In the genomic region with DNA sequence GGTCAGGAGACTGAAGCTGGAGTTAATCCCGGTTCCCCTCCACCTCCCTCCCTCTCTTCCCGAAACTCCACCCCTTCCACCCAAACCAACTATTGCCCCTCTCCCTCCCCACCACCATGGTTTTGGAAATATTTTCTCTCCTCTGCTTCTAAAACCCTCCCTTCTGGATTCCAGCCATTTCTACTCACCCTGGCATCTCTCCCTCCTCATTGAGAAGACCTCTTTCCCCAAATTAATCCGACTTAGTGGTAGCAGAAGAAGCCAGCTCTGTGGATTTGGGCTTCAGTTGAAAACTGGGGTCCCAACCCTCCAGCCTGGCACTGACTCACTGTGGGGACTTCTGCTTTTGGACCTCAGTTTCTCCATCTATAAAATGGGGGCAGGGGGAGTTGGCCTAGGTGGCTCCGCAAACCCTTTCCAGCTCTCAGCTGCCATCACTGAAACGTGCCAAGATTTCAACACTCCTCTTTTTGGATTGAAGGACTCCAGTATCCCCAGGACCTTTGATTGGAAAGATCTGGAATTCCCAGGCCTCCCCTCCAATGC, we compare ENCODE assay signal across 23 cellular contexts. TPM values are rescaled to one million over a fixed set of nuclear protein-coding genes. Genes with fewer than 3 reads are reported as not detected.
DNase-seq lines count a peak whose midpoint lies in the region; ATAC-seq and TF ChIP-seq lines count a peak whose summit lies in the region.
"Had no signal": no experiment of that assay in that cellular context is flagged by ENCODE, and none has a peak within 500 bp of the region (broad histone marks: within the 10 kb centered on the region; RNA-seq: fewer than 3 reads in every experiment).

No MANE protein-coding gene starts in this region.

- H3K4me2 ChIP-seq in mammary epithelial cell (ENCODE audit: insufficient read depth, low read depth, low read length), result no peak overlapping the region
- H3K4me2 ChIP-seq: hepatocyte had no signal

- H3K27ac ChIP-seq in breast epithelium, result peak overlapping the region in 1 of 2 donors; percentile 68
- H3K27ac ChIP-seq in mammary epithelial cell (ENCODE audit: insufficient read depth, low read depth, low read length), result no peak overlapping the region
- H3K27ac ChIP-seq in lower lobe of right lung, result peak overlapping the region; percentile 38
- H3K27ac ChIP-seq in thoracic aorta, result peak overlapping the region in 1 of 2 donors; percentile 27
- H3K27ac ChIP-seq: hepatocyte had no signal

- no peak for ATAC-seq in lower lobe of right lung
- ATAC-seq in thoracic aorta (ENCODE audit: insufficient number of reproducible peaks, low FRiP score, low read depth), result no peak
- no peak for ATAC-seq in GM18909 (IDR thresholded peaks at IDR 0.05; ENCODE audit: poor library complexity, unreplicated experiment)
- ATAC-seq: activated CD4-positive, alpha-beta T cell treated with anti-CD3 and anti-CD28 coated beads for 36 hours; effector memory CD8-positive, alpha-beta T cell; stimulated activated effector memory CD8-positive, alpha-beta T cell treated with anti-CD3 and anti-CD28 coated beads, Interleukin-12 subunit alpha, Interleukin-12 subunit beta, amount 100 ng/mL, for 72 hours had no signal

- no TSS peak for BruUV-seq in mammary epithelial cell (replicated peaks; lab: Mats Ljungman, UMichigan)

- dilution Hi-C loops in mammary epithelial cell (cut with HindIII; ENCODE audit: low sequenced_read_pairs), result no loop called here

- H3K36me3 Mint-ChIP-seq in dendritic cell treated with granulocyte-macrophage colony-stimulating factor and Interleukin-4, amounts not matched to agents 40 ng/mL and 50 ng/mL, for 4 days (ENCODE audit: low read depth), result no peaks in the 10 kb centered on the region
- H3K36me3 Mint-ChIP-seq in activated T-helper 2 cell treated with anti-CD3 and anti-CD28 coated beads, Interferon-gamma antibody, Interleukin-2, Interleukin-4, amounts not matched to agents 10 μg/mL and 5 μg/mL and 100 μg/mL, durations not matched to agents 14 hours and 24 hours and 36 hours (ENCODE audit: low read depth), result no peaks in the 10 kb centered on the region
- H3K36me3 Mint-ChIP-seq: stimulated activated effector memory CD8-positive, alpha-beta T cell treated with anti-CD3 and anti-CD28 coated beads, Interleukin-12 subunit alpha, Interleukin-12 subunit beta, amount 100 ng/mL, for 72 hours had no signal

- H3K36me3 ChIP-seq in breast epithelium, result no peaks in the 10 kb centered on the region
- H3K36me3 ChIP-seq in mammary epithelial cell (ENCODE audit: insufficient read depth, low read length), result no peaks in the 10 kb centered on the region
- H3K36me3 ChIP-seq in lower lobe of right lung, result no peaks in the 10 kb centered on the region
- H3K36me3 ChIP-seq in thoracic aorta, result no peaks in the 10 kb centered on the region

- no peak overlapping the region for H3K9ac ChIP-seq in mammary epithelial cell (ENCODE audit: insufficient read depth, low read length)

- DNase-seq in breast epithelium (ENCODE audit: low spot score in 2 of 2) (no peak), mammary epithelial cell (no peak), lower lobe of right lung (no peak), thoracic aorta (ENCODE audit: low spot score) (no peak), Kasumi-1 (lab: John Stamatoyannopoulos, UW) (no peak)
- no peak for DNase-seq in activated T-helper 2 cell treated with anti-CD3 and anti-CD28 coated beads, Interferon-gamma antibody, Interleukin-2, Interleukin-4, amounts not matched to agents 10 μg/mL and 5 μg/mL and 100 μg/mL, durations not matched to agents 14 hours and 24 hours and 36 hours (ENCODE audit: low spot score)
- DNase-seq: 8988T; activated CD4-positive, alpha-beta T cell treated with anti-CD3 and anti-CD28 coated beads for 36 hours; activated effector memory CD4-positive, alpha-beta T cell treated with Interleukin-2 at 50 U/mL for 16 hours; amniotic stem cell; effector memory CD8-positive, alpha-beta T cell; GOT3; islet precursor cell; midbrain; NCI-H1417 treated with DMSO at 0.1 percent for 48 hours; NCI-H526 treated with DMSO at 0.1 percent for 48 hours; nephron progenitor cell; stimulated activated CD4-positive, alpha-beta T cell treated with anti-CD3 and anti-CD28 coated beads, Interleukin-15, amount 100 ng/mL, for 24 hours had no signal

- in situ Hi-C loops in mammary epithelial cell (cut with MboI; ENCODE audit: low sequenced_read_pairs in 2 of 2), result no loop called here

- TF ChIP-seq POLR2A in breast epithelium (IDR thresholded peaks at IDR 0.05), result no peak

- TF ChIP-seq CTCF in breast epithelium (IDR thresholded peaks at IDR 0.05) (no peak), mammary epithelial cell (conservative IDR thresholded peaks at IDR 0.05 in 1 of 2, IDR thresholded peaks at IDR 0.05 in 1 of 2; ENCODE audit: extremely low read depth in 1 of 2, insufficient read depth in 1 of 2, low read depth in 1 of 2, low read length in 2 of 2) (no peak), lower lobe of right lung (IDR thresholded peaks at IDR 0.05) (no peak), thoracic aorta (IDR thresholded peaks at IDR 0.05) (no peak)

- WGBS in mammary epithelial cell (ENCODE audit: low coverage, missing lambda C conversion rate), result 49% methylated on average over 4 of the region's 5 CpGs

- H2AFZ ChIP-seq in mammary epithelial cell (ENCODE audit: low read depth, low read length), result no peak overlapping the region
- H2AFZ ChIP-seq: hepatocyte had no signal

- no peaks in the 10 kb centered on the region for H4K20me1 ChIP-seq in mammary epithelial cell (ENCODE audit: insufficient read depth, low read length)

- no peaks in the 10 kb centered on the region for H3K9me3 Mint-ChIP-seq in dendritic cell treated with granulocyte-macrophage colony-stimulating factor and Interleukin-4, amounts not matched to agents 40 ng/mL and 50 ng/mL, for 4 days
- H3K9me3 Mint-ChIP-seq in activated T-helper 2 cell treated with anti-CD3 and anti-CD28 coated beads, Interferon-gamma antibody, Interleukin-2, Interleukin-4, amounts not matched to agents 10 μg/mL and 5 μg/mL and 100 μg/mL, durations not matched to agents 14 hours and 24 hours and 36 hours, result no peaks in the 10 kb centered on the region
- H3K9me3 Mint-ChIP-seq: central memory CD8-positive, alpha-beta T cell; effector memory CD8-positive, alpha-beta T cell; stimulated activated effector memory CD8-positive, alpha-beta T cell treated with anti-CD3 and anti-CD28 coated beads, Interleukin-12 subunit alpha, Interleukin-12 subunit beta, amount 100 ng/mL, for 72 hours had no signal

- H3K4me1 Mint-ChIP-seq in dendritic cell treated with granulocyte-macrophage colony-stimulating factor and Interleukin-4, amounts not matched to agents 40 ng/mL and 50 ng/mL, for 4 days (ENCODE audit: low read depth), result peaks cover 42% of the 10 kb centered on the region
- H3K4me1 Mint-ChIP-seq in activated T-helper 2 cell treated with anti-CD3 and anti-CD28 coated beads, Interferon-gamma antibody, Interleukin-2, Interleukin-4, amounts not matched to agents 10 μg/mL and 5 μg/mL and 100 μg/mL, durations not matched to agents 14 hours and 24 hours and 36 hours (ENCODE audit: low read depth), result peaks cover 18% of the 10 kb centered on the region

- H3K4me1 ChIP-seq in breast epithelium (no peaks in the 10 kb centered on the region), mammary epithelial cell (ENCODE audit: insufficient read depth, low read length) (no peaks in the 10 kb centered on the region), lower lobe of right lung (peaks cover 41% of the 10 kb centered on the region), thoracic aorta (ENCODE audit: control insufficient read depth in 1 of 2, low read depth in 2 of 2) (peaks cover 12 to 28% of the 10 kb centered on the region in 2 donors)

- H3K79me2 ChIP-seq in mammary epithelial cell (ENCODE audit: insufficient read depth, low read length), result no peaks in the 10 kb centered on the region
- H3K79me2 ChIP-seq: hepatocyte had no signal

- H3K4me3 ChIP-seq in breast epithelium (peak overlapping the region in 2 of 3 donors; percentile 47 to 62), mammary epithelial cell (replicated peaks in 1 of 3; ENCODE audit: insufficient read depth in 1 of 3, low read depth in 2 of 3, low read length in 3 of 3) (no peak overlapping the region), lower lobe of right lung (peak overlapping the region; percentile 61), thoracic aorta (peak overlapping the region; percentile 56)
- H3K4me3 ChIP-seq: hepatocyte had no signal

- CTCF ChIA-PET in mammary epithelial cell (lab: Charles Lee; ENCODE audit: low non-redundant PET), result no interaction called here

- H3K4me3 Mint-ChIP-seq in dendritic cell treated with granulocyte-macrophage colony-stimulating factor and Interleukin-4, amounts not matched to agents 40 ng/mL and 50 ng/mL, for 4 days, result peak overlapping the region; percentile 24
- no peak overlapping the region for H3K4me3 Mint-ChIP-seq in activated T-helper 2 cell treated with anti-CD3 and anti-CD28 coated beads, Interferon-gamma antibody, Interleukin-2, Interleukin-4, amounts not matched to agents 10 μg/mL and 5 μg/mL and 100 μg/mL, durations not matched to agents 14 hours and 24 hours and 36 hours (ENCODE audit: low read depth)
- H3K4me3 Mint-ChIP-seq: activated CD4-positive, alpha-beta T cell treated with anti-CD3 and anti-CD28 coated beads for 36 hours; central memory CD8-positive, alpha-beta T cell; effector memory CD8-positive, alpha-beta T cell; stimulated activated effector memory CD8-positive, alpha-beta T cell treated with anti-CD3 and anti-CD28 coated beads, Interleukin-12 subunit alpha, Interleukin-12 subunit beta, amount 100 ng/mL, for 72 hours had no signal

- H3K9me3 ChIP-seq in breast epithelium, result no peaks in the 10 kb centered on the region
- no peaks in the 10 kb centered on the region for H3K9me3 ChIP-seq in mammary epithelial cell (replicated peaks; ENCODE audit: insufficient read depth, low read length)
- no peaks in the 10 kb centered on the region for H3K9me3 ChIP-seq in lower lobe of right lung
- H3K9me3 ChIP-seq in thoracic aorta, result no peaks in the 10 kb centered on the region

- intact Hi-C loops in breast epithelium (cut with DNase I; ENCODE audit: low total_unique reads), result no loop called here
- intact Hi-C loops in mammary epithelial cell (cut with micrococcal nuclease), result no loop called here
- intact Hi-C loops in dendritic cell treated with granulocyte-macrophage colony-stimulating factor and Interleukin-4, amounts not matched to agents 40 ng/mL and 50 ng/mL, for 4 days (cut with micrococcal nuclease), result no loop called here
- intact Hi-C loops in lower lobe of right lung (cut with DNase I), result no loop called here
- intact Hi-C loops in activated T-helper 2 cell treated with anti-CD3 and anti-CD28 coated beads, Interferon-gamma antibody, Interleukin-2, Interleukin-4, amounts not matched to agents 10 μg/mL and 5 μg/mL and 100 μg/mL, durations not matched to agents 14 hours and 24 hours and 36 hours (cut with micrococcal nuclease), result no loop called here

- H3K27me3 Mint-ChIP-seq in dendritic cell treated with granulocyte-macrophage colony-stimulating factor and Interleukin-4, amounts not matched to agents 40 ng/mL and 50 ng/mL, for 4 days, result peaks cover 87% of the 10 kb centered on the region
- H3K27me3 Mint-ChIP-seq in activated T-helper 2 cell treated with anti-CD3 and anti-CD28 coated beads, Interferon-gamma antibody, Interleukin-2, Interleukin-4, amounts not matched to agents 10 μg/mL and 5 μg/mL and 100 μg/mL, durations not matched to agents 14 hours and 24 hours and 36 hours (ENCODE audit: low read depth), result peaks cover 66% of the 10 kb centered on the region

- H3K27ac Mint-ChIP-seq in dendritic cell treated with granulocyte-macrophage colony-stimulating factor and Interleukin-4, amounts not matched to agents 40 ng/mL and 50 ng/mL, for 4 days, result no peak overlapping the region
- H3K27ac Mint-ChIP-seq in activated T-helper 2 cell treated with anti-CD3 and anti-CD28 coated beads, Interferon-gamma antibody, Interleukin-2, Interleukin-4, amounts not matched to agents 10 μg/mL and 5 μg/mL and 100 μg/mL, durations not matched to agents 14 hours and 24 hours and 36 hours, result no peak overlapping the region
- H3K27ac Mint-ChIP-seq: activated CD4-positive, alpha-beta T cell treated with anti-CD3 and anti-CD28 coated beads for 36 hours; nephron progenitor cell; stimulated activated effector memory CD8-positive, alpha-beta T cell treated with anti-CD3 and anti-CD28 coated beads, Interleukin-12 subunit alpha, Interleukin-12 subunit beta, amount 100 ng/mL, for 72 hours had no signal

- peaks cover 0 to 60% of the 10 kb centered on the region in 2 donors for H3K27me3 ChIP-seq in breast epithelium
- peaks cover 18% of the 10 kb centered on the region for H3K27me3 ChIP-seq in mammary epithelial cell (ENCODE audit: insufficient read depth, low read length)
- peaks cover 62% of the 10 kb centered on the region for H3K27me3 ChIP-seq in lower lobe of right lung (ENCODE audit: low read depth)
- H3K27me3 ChIP-seq in thoracic aorta (replicated peaks; ENCODE audit: insufficient read depth), result peaks cover 29% of the 10 kb centered on the region

RNA-seq across cellular contexts. Expression of a gene that starts 1.6 kb away (rescaled TPM):
- total RNA-seq in breast epithelium (1 to 10 TPM; 1.1 to 8.8 (median 1.2) TPM), mammary epithelial cell (not detected), lower lobe of right lung (10.5 TPM), thoracic aorta (1 to 10 TPM; 5.1 to 6.6 TPM)
- 0.02 TPM for polyA plus RNA-seq in mammary epithelial cell
- not detected for polyA minus RNA-seq in mammary epithelial cell
- not detected in 2 replicates for total RNA-seq in activated T-helper 2 cell treated with anti-CD3 and anti-CD28 coated beads, Interferon-gamma antibody, Interleukin-2, Interleukin-4, amounts not matched to agents 10 μg/mL and 5 μg/mL and 100 μg/mL, durations not matched to agents 14 hours and 24 hours and 36 hours
- total RNA-seq: activated CD4-positive, alpha-beta T cell treated with anti-CD3 and anti-CD28 coated beads for 36 hours; hepatocyte had no signal

RNA-seq across cellular contexts. Expression of a gene that starts 15.8 kb away (rescaled TPM):
- 10 to 100 TPM in 1 of 3 donors, 1 to 10 TPM in 2; 6.6 to 11.4 (median 7.2) TPM for total RNA-seq in breast epithelium
- 10 to 100 TPM; 13.7 to 17.4 TPM for total RNA-seq in mammary epithelial cell
- 20.3 TPM for polyA plus RNA-seq in mammary epithelial cell
- 22.0 TPM for polyA minus RNA-seq in mammary epithelial cell
- 11.3 TPM for total RNA-seq in lower lobe of right lung
- total RNA-seq in thoracic aorta, result 10 to 100 TPM in 1 of 2 donors, 1 to 10 TPM in 1; 8.4 to 13.1 TPM
- total RNA-seq in activated T-helper 2 cell treated with anti-CD3 and anti-CD28 coated beads, Interferon-gamma antibody, Interleukin-2, Interleukin-4, amounts not matched to agents 10 μg/mL and 5 μg/mL and 100 μg/mL, durations not matched to agents 14 hours and 24 hours and 36 hours, result 15.2 and 15.9 TPM in 2 replicates

RNA-seq across cellular contexts. Expression of a gene that starts 38.8 kb away (rescaled TPM):
- total RNA-seq in breast epithelium (10 to 100 TPM; 27.7 to 42.0 (median 32.4) TPM), mammary epithelial cell (10 to 100 TPM; 55.8 to 98.2 TPM), lower lobe of right lung (51.4 TPM), thoracic aorta (10 to 100 TPM; 21.7 to 34.8 TPM)
- 35.4 TPM for polyA plus RNA-seq in mammary epithelial cell
- polyA minus RNA-seq in mammary epithelial cell, result 63.1 TPM
- 180 and 207 TPM in 2 replicates for total RNA-seq in activated T-helper 2 cell treated with anti-CD3 and anti-CD28 coated beads, Interferon-gamma antibody, Interleukin-2, Interleukin-4, amounts not matched to agents 10 μg/mL and 5 μg/mL and 100 μg/mL, durations not matched to agents 14 hours and 24 hours and 36 hours

Comparison
In these comparisons a context has a peak if more than half of its experiments do, and no peak if none do; other contexts are left out.
1. H3K4me3 ChIP-seq: peak in breast epithelium (2 of 3), lower lobe of right lung (single experiment) and thoracic aorta (single experiment); none in mammary epithelial cell (0 of 3).